11 cellular contexts compared by ENCODE assay signal in the genomic region with DNA sequence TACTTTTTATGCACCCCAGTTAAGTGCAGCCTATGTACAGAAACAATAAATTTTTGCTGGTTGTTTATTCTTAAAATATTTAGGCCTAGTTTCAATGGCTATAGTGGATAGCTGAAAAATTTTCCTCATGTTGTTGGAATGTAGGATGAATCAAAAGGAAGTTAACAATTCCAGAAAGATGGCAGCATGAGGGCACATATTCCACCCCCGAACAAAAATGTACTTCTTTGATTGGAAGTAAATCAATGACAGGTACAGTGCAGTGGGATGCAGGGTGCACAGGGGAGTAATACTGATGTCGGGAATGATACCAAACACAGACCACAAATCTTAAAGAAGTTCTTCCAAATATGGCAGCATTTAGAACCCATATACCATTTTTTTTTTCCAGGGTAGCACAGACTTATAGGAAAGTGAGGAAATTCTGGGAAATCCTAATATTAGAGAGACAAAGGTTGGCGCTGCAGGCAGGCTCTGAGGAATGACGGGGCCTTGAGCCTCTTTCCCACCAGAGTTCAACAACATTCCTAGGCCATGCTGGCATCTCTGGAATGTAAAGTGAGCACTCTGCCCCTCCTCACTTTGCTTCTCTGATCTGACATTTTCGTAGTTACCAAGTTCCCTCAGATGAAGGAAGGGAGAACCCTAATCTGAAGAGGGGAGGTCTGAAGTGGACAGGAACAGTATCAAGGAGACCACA. TPM values are rescaled to one million over a fixed set of nuclear protein-coding genes. Genes with fewer than 3 reads are reported as not detected.
A peak's percentile ranks its signal among the peaks of the same experiment; 100 is the strongest.
DNase-seq lines count a peak whose midpoint lies in the region; ATAC-seq and TF ChIP-seq lines count a peak whose summit lies in the region.
"Had no signal": no experiment of that assay in that cellular context is flagged by ENCODE, and none has a peak within 500 bp of the region (broad histone marks: within the 10 kb centered on the region; RNA-seq: fewer than 3 reads in every experiment).

No MANE protein-coding gene starts in this region.

- no peaks in the 10 kb centered on the region for H4K20me1 ChIP-seq in DND-41 (ENCODE audit: insufficient read depth, low read length)

- no peak overlapping the region for H3K9ac ChIP-seq in DND-41 (ENCODE audit: low read depth, low read length)
- no peak overlapping the region for H3K9ac ChIP-seq in NT2/D1 (ENCODE audit: insufficient read length, low read depth)

- H3K27me3 Mint-ChIP-seq in endothelial cell (ENCODE audit: unreplicated experiment), result peaks cover 2% of the 10 kb centered on the region
- H3K27me3 Mint-ChIP-seq in nephron (ENCODE audit: low read depth), result no peaks in the 10 kb centered on the region
- H3K27me3 Mint-ChIP-seq in activated T-cell treated with anti-CD3 and anti-CD28 coated beads, Interleukin-2, amount 50 U/mL, for 72 hours (ENCODE audit: low read depth), result no peaks in the 10 kb centered on the region

- no peaks in the 10 kb centered on the region for H3K27me3 ChIP-seq in DND-41 (ENCODE audit: insufficient read depth, low read length, poor library complexity)
- no peaks in the 10 kb centered on the region for H3K27me3 ChIP-seq in NT2/D1 (ENCODE audit: insufficient read depth, insufficient read length)
- H3K27me3 ChIP-seq: testis had no signal

- H2AFZ ChIP-seq in DND-41 (ENCODE audit: low read depth, low read length), result peak overlapping the region; percentile 37; the same call in 1 of the 2 replicates

- H3K9me3 ChIP-seq in DND-41 (ENCODE audit: insufficient read depth, low read length, severe bottlenecking) (peaks cover 3% of the 10 kb centered on the region), NT2/D1 (ENCODE audit: insufficient read depth, low read length) (0 out of 2 replicates have a peak, but pooled peaks cover 3% of the 10 kb centered on the region)
- H3K9me3 ChIP-seq: testis had no signal

- DNase-seq in DND-41, result no peak
- peak; percentile 88 for DNase-seq in NT2/D1 (ENCODE audit: low read depth, low spot score)
- DNase-seq in endothelial cell (ENCODE audit: low spot score), result peak; percentile 28
- DNase-seq in activated T-cell treated with anti-CD3 and anti-CD28 coated beads, Interleukin-2, amount 50 U/mL, for 72 hours, result no peak
- no peak for DNase-seq in middle frontal gyrus (ENCODE audit: extremely low spot score, low spot score)
- DNase-seq in superior temporal gyrus (ENCODE audit: extremely low spot score), result no peak
- no peak for DNase-seq in Ammon's horn (ENCODE audit: low spot score)
- DNase-seq: activated CD4-positive, CD25-positive, alpha-beta regulatory T cell treated with anti-CD3 and anti-CD28 coated beads, Interleukin-2, amount 50 U/mL, for 72 hours; amygdala; testis had no signal

- no peaks in the 10 kb centered on the region for H3K36me3 Mint-ChIP-seq in endothelial cell (ENCODE audit: low read depth, unreplicated experiment)
- no peaks in the 10 kb centered on the region for H3K36me3 Mint-ChIP-seq in nephron (ENCODE audit: low read depth)
- no peaks in the 10 kb centered on the region for H3K36me3 Mint-ChIP-seq in activated T-cell treated with anti-CD3 and anti-CD28 coated beads, Interleukin-2, amount 50 U/mL, for 72 hours (ENCODE audit: insufficient read depth in 2 of 2)

- H3K4me1 ChIP-seq in DND-41 (ENCODE audit: insufficient read depth, low read length) (peaks cover 16% of the 10 kb centered on the region), NT2/D1 (ENCODE audit: insufficient read depth, insufficient read length) (no peaks in the 10 kb centered on the region)
- H3K4me1 ChIP-seq: testis had no signal

- no peaks in the 10 kb centered on the region for H3K79me2 ChIP-seq in DND-41 (ENCODE audit: insufficient read depth, low read length)

- H3K4me2 ChIP-seq in DND-41 (ENCODE audit: insufficient read depth, low read length), result no peak overlapping the region

- H3K4me3 Mint-ChIP-seq in endothelial cell (ENCODE audit: unreplicated experiment), result no peak overlapping the region
- H3K4me3 Mint-ChIP-seq in nephron, result peak overlapping the region; percentile 5 to 21 (median 11)
- H3K4me3 Mint-ChIP-seq in activated T-cell treated with anti-CD3 and anti-CD28 coated beads, Interleukin-2, amount 50 U/mL, for 72 hours, result no peak overlapping the region

- peaks cover 17% of the 10 kb centered on the region for H3K4me1 Mint-ChIP-seq in endothelial cell (ENCODE audit: unreplicated experiment)
- peaks cover 19% of the 10 kb centered on the region for H3K4me1 Mint-ChIP-seq in nephron
- H3K4me1 Mint-ChIP-seq in activated T-cell treated with anti-CD3 and anti-CD28 coated beads, Interleukin-2, amount 50 U/mL, for 72 hours (ENCODE audit: low read depth), result no peaks in the 10 kb centered on the region

- H3K27ac Mint-ChIP-seq in endothelial cell (ENCODE audit: unreplicated experiment), result peak overlapping the region; percentile 93
- H3K27ac Mint-ChIP-seq in nephron, result peak overlapping the region; percentile 79 to 94 (median 93)
- H3K27ac Mint-ChIP-seq in activated T-cell treated with anti-CD3 and anti-CD28 coated beads, Interleukin-2, amount 50 U/mL, for 72 hours, result no peak overlapping the region

- ATAC-seq in DND-41 (ENCODE audit: insufficient read depth, low read depth), result no peak
- ATAC-seq in activated T-cell treated with anti-CD3 and anti-CD28 coated beads, Interleukin-2, amount 50 U/mL, for 72 hours (replicated peaks in 1 of 2), result no peak

- H3K36me3 ChIP-seq in DND-41 (ENCODE audit: insufficient read depth, low read length) (no peaks in the 10 kb centered on the region), NT2/D1 (ENCODE audit: insufficient read depth, insufficient read length, low read length) (no peaks in the 10 kb centered on the region)

- H3K9me3 Mint-ChIP-seq in endothelial cell (ENCODE audit: unreplicated experiment) (no peaks in the 10 kb centered on the region), nephron (no peaks in the 10 kb centered on the region)
- no peaks in the 10 kb centered on the region for H3K9me3 Mint-ChIP-seq in activated T-cell treated with anti-CD3 and anti-CD28 coated beads, Interleukin-2, amount 50 U/mL, for 72 hours

- H3K4me3 ChIP-seq in DND-41 (ENCODE audit: low read depth in 1 of 2, low read length in 2 of 2), result no peak overlapping the region
- peak overlapping the region; percentile 10 for H3K4me3 ChIP-seq in NT2/D1 (ENCODE audit: insufficient read length, low read depth)
- H3K4me3 ChIP-seq: testis had no signal

- H3K27ac ChIP-seq in DND-41 (ENCODE audit: low read length), result 0 out of 2 replicates have a peak overlapping the region, but pooled peaks have one; percentile 2
- H3K27ac ChIP-seq: testis had no signal

- TF ChIP-seq CTCF in DND-41 (IDR thresholded peaks at IDR 0.05; ENCODE audit: borderline replicate concordance, extremely low read depth, low read length, poor library complexity, severe bottlenecking) (no peak), endothelial cell (IDR thresholded peaks at IDR 0.05; ENCODE audit: unreplicated experiment) (no peak), nephron (IDR thresholded peaks at IDR 0.05; ENCODE audit: unreplicated experiment in 3 of 3) (no peak)

RNA-seq across cellular contexts. Expression of gene IKZF2, which starts 36.6 kb away (rescaled TPM):
- 4.0 TPM for total RNA-seq in endothelial cell (ENCODE audit: unreplicated experiment)
- 10 to 100 TPM in 1 of 2 donors, 1 to 10 TPM in 1; 9.8 to 19.1 TPM for total RNA-seq in activated T-cell treated with anti-CD3 and anti-CD28 coated beads, Interleukin-2, amount 50 U/mL, for 72 hours

Comparison
In these comparisons a context has a peak if more than half of its experiments do, and no peak if none do; other contexts are left out.
1. DNase-seq: peak in NT2/D1 (single experiment) and endothelial cell (single experiment); none in DND-41 (single experiment), activated T-cell treated with anti-CD3 and anti-CD28 coated beads, Interleukin-2, amount 50 U/mL, for 72 hours (0 of 2), middle frontal gyrus (single experiment), superior temporal gyrus (single experiment) and Ammon's horn (single experiment).
2. H3K4me3 Mint-ChIP-seq: peak in nephron (3 of 3); none in endothelial cell (single experiment) and activated T-cell treated with anti-CD3 and anti-CD28 coated beads, Interleukin-2, amount 50 U/mL, for 72 hours (0 of 2).